9 cellular contexts compared by ENCODE assay signal in the genomic region with DNA sequence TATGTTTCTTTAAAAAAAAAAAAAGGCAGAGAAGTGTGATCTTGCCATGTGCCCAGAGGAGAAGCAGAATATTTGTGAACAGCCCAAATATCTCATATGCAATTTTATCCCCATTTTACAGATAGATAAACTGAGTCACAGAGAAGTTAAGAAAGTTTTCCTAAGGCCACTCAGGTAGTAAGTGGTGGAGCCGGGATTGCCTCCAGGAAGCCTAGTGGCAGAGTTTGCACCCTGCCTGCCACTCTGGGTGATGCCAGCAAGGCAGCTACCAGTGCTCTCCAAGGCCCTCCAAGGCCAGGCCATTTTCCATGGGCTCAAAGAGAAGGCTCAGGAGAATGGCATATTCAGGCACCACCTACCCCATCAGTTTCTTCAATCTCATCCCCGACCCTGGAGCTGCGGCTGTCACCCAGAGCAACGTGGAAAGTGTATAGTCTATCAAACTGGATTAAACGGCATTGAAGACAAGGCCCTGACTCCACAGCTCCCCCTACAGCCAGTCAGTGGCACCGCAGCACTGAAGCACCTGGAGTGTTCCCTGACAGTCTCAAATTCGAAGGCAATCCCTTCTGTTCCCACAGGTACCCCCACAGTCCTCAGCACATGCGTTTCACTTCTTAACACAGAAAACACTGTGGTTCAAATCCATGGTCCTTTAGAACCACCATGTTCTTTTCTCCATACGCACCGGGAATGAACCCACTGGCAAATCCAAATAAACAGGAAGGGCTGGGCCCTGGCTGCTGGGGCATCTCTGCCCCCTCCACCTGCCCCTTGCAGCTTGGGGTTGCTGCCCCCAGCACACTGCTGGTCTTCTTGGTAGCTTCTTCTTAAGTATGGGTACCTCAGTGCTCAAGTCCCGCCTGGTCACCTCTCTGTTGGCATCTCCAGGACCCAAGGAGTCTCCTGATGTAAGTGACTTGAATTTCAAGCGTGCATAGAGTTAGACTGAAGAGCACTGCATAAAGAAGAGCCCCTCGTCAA.
DNase-seq lines count a peak whose midpoint lies in the region; ATAC-seq, FAIRE-seq and TF ChIP-seq lines count a peak whose summit lies in the region.
"Had no signal": no experiment of that assay in that cellular context is flagged by ENCODE, and none has a peak within 500 bp of the region (broad histone marks: within the 10 kb centered on the region; RNA-seq: fewer than 3 reads in every experiment).

No MANE protein-coding gene starts in this region.

- DNase-seq in activated CD8-positive, alpha-beta memory T cell treated with anti-CD3 and anti-CD28 coated beads for 24 hours: peak; percentile 59
- DNase-seq in activated CD8-positive, alpha-beta memory T cell treated with anti-CD3 and anti-CD28 coated beads, Interleukin-2, amount 50 U/mL, for 4 hours: no peak
- DNase-seq in WERI-Rb-1: peak; percentile 85
- DNase-seq in glomerular visceral epithelial cell (ENCODE audit: extremely low spot score): peak; percentile 43
- DNase-seq in small intestine: peak; percentile 29
- DNase-seq in 8988T: no peak

- H3K4me1 ChIP-seq in Loucy (ENCODE audit: insufficient read depth, low read length, poor library complexity, severe bottlenecking) (no peaks in the 10 kb centered on the region), small intestine (ENCODE audit: control insufficient read depth in 2 of 2, insufficient read depth in 1 of 2, low read depth in 1 of 2, low read length in 1 of 2) (no peaks in the 10 kb centered on the region)

- H3K9me3 ChIP-seq in Loucy (ENCODE audit: insufficient read depth, low read depth, low read length): no peaks in the 10 kb centered on the region
- no peaks in the 10 kb centered on the region for H3K9me3 ChIP-seq in WERI-Rb-1 (ENCODE audit: severe bottlenecking)
- H3K9me3 ChIP-seq in small intestine (ENCODE audit: control insufficient read depth, low read depth): no peaks in the 10 kb centered on the region

- no peak overlapping the region for H3K4me2 ChIP-seq in Loucy (ENCODE audit: low read depth, low read length, poor library complexity, severe bottlenecking)

- no peak for ATAC-seq in GM21737 (IDR thresholded peaks at IDR 0.05; ENCODE audit: unreplicated experiment)

- no peak for FAIRE-seq in small intestine (lab: Jason Lieb, UNC)
- FAIRE-seq: GM18507 had no signal

- peak; percentile 96 for TF ChIP-seq CTCF in Loucy (conservative IDR thresholded peaks at IDR 0.05; ENCODE audit: low read length)
- TF ChIP-seq CTCF in WERI-Rb-1 (IDR thresholded peaks at IDR 0.05; ENCODE audit: low read depth, low read length): peak; percentile 97

- no peak overlapping the region for H3K9ac ChIP-seq in Loucy (ENCODE audit: low read depth, low read length, poor library complexity, severe bottlenecking)

- H3K9me2 ChIP-seq in Loucy (replicated peaks; ENCODE audit: low read depth, low read length): no peaks in the 10 kb centered on the region

- no peaks in the 10 kb centered on the region for H3K79me2 ChIP-seq in Loucy (ENCODE audit: insufficient read depth, low read length)

- no peaks in the 10 kb centered on the region for H4K20me1 ChIP-seq in Loucy (ENCODE audit: insufficient read depth, low read length, poor library complexity, severe bottlenecking)

- no peaks in the 10 kb centered on the region for H3K36me3 ChIP-seq in Loucy (ENCODE audit: insufficient read depth, low read length)
- no peaks in the 10 kb centered on the region for H3K36me3 ChIP-seq in WERI-Rb-1
- no peaks in the 10 kb centered on the region for H3K36me3 ChIP-seq in small intestine (ENCODE audit: control insufficient read depth in 2 of 2, insufficient read depth in 2 of 2, low read length in 2 of 2)

- H3K4me3 ChIP-seq in Loucy (ENCODE audit: low read length, poor library complexity, severe bottlenecking) (no peak overlapping the region), WERI-Rb-1 (ENCODE audit: low read depth, low read length) (peak overlapping the region; percentile 3), small intestine (ENCODE audit: low read depth in 1 of 2, low read length in 2 of 2) (no peak overlapping the region)

- H3K27me3 ChIP-seq in Loucy (ENCODE audit: insufficient read depth, low read length, poor library complexity, severe bottlenecking) (no peaks in the 10 kb centered on the region), WERI-Rb-1 (ENCODE audit: insufficient read depth, low read depth, severe bottlenecking) (no peaks in the 10 kb centered on the region), small intestine (ENCODE audit: control insufficient read depth in 2 of 2, insufficient read depth in 2 of 2, low read length in 2 of 2) (no peaks in the 10 kb centered on the region)

- WGBS in small intestine, 3 donors: 29 to 44% (median 38%) methylated on average over 13 of the region's 13 CpGs

- H3K27ac ChIP-seq in WERI-Rb-1 (peak overlapping the region; percentile 80), small intestine (ENCODE audit: low read depth in 1 of 2, low read length in 1 of 2) (no peak overlapping the region)

- no peaks in the 10 kb centered on the region for H3F3A ChIP-seq in Loucy (ENCODE audit: low read depth)

- no peak overlapping the region for H2AFZ ChIP-seq in Loucy (ENCODE audit: low read length)

Comparison
In these comparisons a context has a peak if more than half of its experiments do, and no peak if none do; other contexts are left out.
1. DNase-seq: peak in activated CD8-positive, alpha-beta memory T cell treated with anti-CD3 and anti-CD28 coated beads for 24 hours (single experiment), WERI-Rb-1 (single experiment), glomerular visceral epithelial cell (single experiment) and small intestine (single experiment); none in activated CD8-positive, alpha-beta memory T cell treated with anti-CD3 and anti-CD28 coated beads, Interleukin-2, amount 50 U/mL, for 4 hours (single experiment) and 8988T (single experiment).